In genomic region chr16:31879937-31880321, GRCh38 we compare ENCODE assay signal across 11 cellular contexts. TPM values are rescaled to one million over a fixed set of nuclear protein-coding genes. Genes with fewer than 3 reads are reported as not detected.
DNase-seq lines count a peak whose midpoint lies in the region; ATAC-seq and TF ChIP-seq lines count a peak whose summit lies in the region.
"Had no signal": no experiment of that assay in that cellular context is flagged by ENCODE, and none has a peak within 500 bp of the region (broad histone marks: within the 10 kb centered on the region; RNA-seq: fewer than 3 reads in every experiment).

No MANE protein-coding gene starts in this region.

- peaks cover 98% of the 10 kb centered on the region for H3K36me3 Mint-ChIP-seq in activated CD4-positive, alpha-beta memory T cell treated with anti-CD3 and anti-CD28 coated beads, Interleukin-2, amount 10 ng/mL, durations not matched to agents 7 days and 5 days (ENCODE audit: low read depth)
- H3K36me3 Mint-ChIP-seq in stimulated activated effector memory CD8-positive, alpha-beta T cell treated with anti-CD3 and anti-CD28 coated beads, Interleukin-12 subunit alpha, Interleukin-12 subunit beta, amount 100 ng/mL, for 72 hours = peaks cover 100% of the 10 kb centered on the region

- CTCF ChIA-PET in HEK293 (lab: Yijun Ruan, JAX) = no interaction called here
- CTCF ChIA-PET in activated CD4-positive, alpha-beta memory T cell treated with anti-CD3 and anti-CD28 coated beads, Interleukin-2, amount 10 ng/mL, durations not matched to agents 7 days and 5 days (lab: Charles Lee) = interaction anchor here (0.8 kb wide), 1 partner anchor 11 kb away, joined by 3 read pairs; no protein-coding TSS in a partner anchor

- TF ChIP-seq POLR2A in esophagus squamous epithelium (IDR thresholded peaks at IDR 0.05) (no peak), GM18505 (IDR thresholded peaks at IDR 0.05; ENCODE audit: borderline replicate concordance, extremely low read depth, insufficient read depth, insufficient read length) (no peak)

- ATAC-seq in stimulated activated effector memory CD8-positive, alpha-beta T cell treated with anti-CD3 and anti-CD28 coated beads, Interleukin-12 subunit alpha, Interleukin-12 subunit beta, amount 100 ng/mL, for 72 hours = no peak
- ATAC-seq in HG03045 (IDR thresholded peaks at IDR 0.05; ENCODE audit: unreplicated experiment) = no peak
- ATAC-seq in GM18505 (IDR thresholded peaks at IDR 0.05; ENCODE audit: unreplicated experiment) = no peak
- ATAC-seq in GM21529 (IDR thresholded peaks at IDR 0.05; ENCODE audit: unreplicated experiment) = no peak

- H3K9me3 ChIP-seq in HEK293 (ENCODE audit: control insufficient read depth, insufficient read depth, low read depth, low read length) (no peaks in the 10 kb centered on the region), esophagus squamous epithelium (no peaks in the 10 kb centered on the region)

- no peaks in the 10 kb centered on the region for H3K27me3 ChIP-seq in esophagus squamous epithelium

- H3K9me3 Mint-ChIP-seq in activated CD4-positive, alpha-beta memory T cell treated with anti-CD3 and anti-CD28 coated beads, Interleukin-2, amount 10 ng/mL, durations not matched to agents 7 days and 5 days = peaks cover 45% of the 10 kb centered on the region
- H3K9me3 Mint-ChIP-seq in stimulated activated effector memory CD8-positive, alpha-beta T cell treated with anti-CD3 and anti-CD28 coated beads, Interleukin-12 subunit alpha, Interleukin-12 subunit beta, amount 100 ng/mL, for 72 hours = no peaks in the 10 kb centered on the region

- POLR2A ChIA-PET in HEK293 (lab: Yijun Ruan, JAX) = no interaction called here
- POLR2A ChIA-PET in activated CD4-positive, alpha-beta memory T cell treated with anti-CD3 and anti-CD28 coated beads, Interleukin-2, amount 10 ng/mL, durations not matched to agents 7 days and 5 days (lab: Charles Lee) = interaction anchor here (1.0 to 2.3 kb wide), 2 partner anchors 11 to 13 kb away, joined by 3 to 7 read pairs; no protein-coding TSS in a partner anchor

- H3K27me3 Mint-ChIP-seq in activated CD4-positive, alpha-beta memory T cell treated with anti-CD3 and anti-CD28 coated beads, Interleukin-2, amount 10 ng/mL, durations not matched to agents 7 days and 5 days = no peaks in the 10 kb centered on the region

- peak overlapping the region; percentile 78 for H3K27ac Mint-ChIP-seq in activated CD4-positive, alpha-beta memory T cell treated with anti-CD3 and anti-CD28 coated beads, Interleukin-2, amount 10 ng/mL, durations not matched to agents 7 days and 5 days
- peak overlapping the region; percentile 99 for H3K27ac Mint-ChIP-seq in stimulated activated effector memory CD8-positive, alpha-beta T cell treated with anti-CD3 and anti-CD28 coated beads, Interleukin-12 subunit alpha, Interleukin-12 subunit beta, amount 100 ng/mL, for 72 hours

- H3K4me3 Mint-ChIP-seq in activated CD4-positive, alpha-beta memory T cell treated with anti-CD3 and anti-CD28 coated beads, Interleukin-2, amount 10 ng/mL, durations not matched to agents 7 days and 5 days = peak overlapping the region; percentile 21
- H3K4me3 Mint-ChIP-seq in stimulated activated effector memory CD8-positive, alpha-beta T cell treated with anti-CD3 and anti-CD28 coated beads, Interleukin-12 subunit alpha, Interleukin-12 subunit beta, amount 100 ng/mL, for 72 hours = peak overlapping the region; percentile 84

- TF ChIP-seq CTCF in HEK293 (tag by site-specific recombination; IDR thresholded peaks at IDR 0.05) (no peak), esophagus squamous epithelium (IDR thresholded peaks at IDR 0.05) (no peak)

- 0 to 20% methylated on average over 1 of the region's 1 CpG for WGBS in esophagus squamous epithelium, 2 donors

- 0 out of 2 replicates have a peak overlapping the region, but pooled peaks have one; percentile 38 for H3K27ac ChIP-seq in HEK293 (ENCODE audit: extremely low read depth, low read depth, low read length)
- peak overlapping the region; percentile 39 to 74 (median 58) for H3K27ac ChIP-seq in esophagus squamous epithelium

- H3K4me1 ChIP-seq in HEK293 (ENCODE audit: control insufficient read depth, insufficient read depth, low read length) (peaks cover 25% of the 10 kb centered on the region), esophagus squamous epithelium (peaks cover 20 to 72% (median 49%) of the 10 kb centered on the region in 3 donors)

- intact Hi-C loops in esophagus squamous epithelium (cut with DNase I) = no loop called here

- H3K4me3 ChIP-seq in HEK293 (ENCODE audit: low read depth, low read length) (no peak overlapping the region), esophagus squamous epithelium (no peak overlapping the region)

- H3K36me3 ChIP-seq in HEK293 (ENCODE audit: control insufficient read depth in 2 of 2, insufficient read depth in 1 of 2, low read length in 2 of 2) (peaks cover 9 to 44% of the 10 kb centered on the region in 2 experiments), esophagus squamous epithelium (peaks cover under 1 to 45% (median 6%) of the 10 kb centered on the region in 3 donors)

- peaks cover 72% of the 10 kb centered on the region for H3K4me1 Mint-ChIP-seq in activated CD4-positive, alpha-beta memory T cell treated with anti-CD3 and anti-CD28 coated beads, Interleukin-2, amount 10 ng/mL, durations not matched to agents 7 days and 5 days
- H3K4me1 Mint-ChIP-seq in stimulated activated effector memory CD8-positive, alpha-beta T cell treated with anti-CD3 and anti-CD28 coated beads, Interleukin-12 subunit alpha, Interleukin-12 subunit beta, amount 100 ng/mL, for 72 hours = peaks cover 49% of the 10 kb centered on the region

- no peak for DNase-seq in activated CD4-positive, alpha-beta memory T cell treated with anti-CD3 and anti-CD28 coated beads, Interleukin-2, amount 10 ng/mL, durations not matched to agents 7 days and 5 days
- no peak for DNase-seq in esophagus squamous epithelium (lab: John Stamatoyannopoulos, UW)
- no peak for DNase-seq in stimulated activated effector memory CD8-positive, alpha-beta T cell treated with anti-CD3 and anti-CD28 coated beads, Interleukin-12 subunit alpha, Interleukin-12 subunit beta, amount 100 ng/mL, for 72 hours (ENCODE audit: low spot score in 2 of 2)
- no peak for DNase-seq in HPDE6-E6E7 (ENCODE audit: extremely low spot score)
- DNase-seq: cortex of kidney, DMS153, NCI-H1436 had no signal

TF ChIP-seq in HEK293, 187 proteins besides CTCF, POLR2A, EP300 and RAD21:
- no peak for TF ChIP-seq ZNF239 (tag by site-specific recombination; IDR thresholded peaks at IDR 0.05)
- TF ChIP-seq ZNF426 (tag by site-specific recombination; IDR thresholded peaks at IDR 0.05) = no peak
- TF ChIP-seq ZNF777 (tag by site-specific recombination; IDR thresholded peaks at IDR 0.05; ENCODE audit: borderline replicate concordance) = no peak
- no peak for TF ChIP-seq PRDM10 (tag by site-specific recombination; IDR thresholded peaks at IDR 0.05)

RNA-seq across cellular contexts. Expression of gene ZNF267, which starts 6.3 kb away (rescaled TPM):
- 10 to 100 TPM; 86.2 to 88.3 TPM for total RNA-seq in activated CD4-positive, alpha-beta memory T cell treated with anti-CD3 and anti-CD28 coated beads, Interleukin-2, amount 10 ng/mL, durations not matched to agents 7 days and 5 days
- total RNA-seq in esophagus squamous epithelium = 10 to 100 TPM in 3 of 4 donors, 1 to 10 TPM in 1; 9.9 to 14.7 (median 12.4) TPM

Comparison
In these comparisons a context has a peak if more than half of its experiments do, and no peak if none do; other contexts are left out.
1. RNA of gene ZNF267, which starts 6.3 kb away (total RNA-seq): 86.2 to 88.3 TPM in activated CD4-positive, alpha-beta memory T cell treated with anti-CD3 and anti-CD28 coated beads, Interleukin-2, amount 10 ng/mL, durations not matched to agents 7 days and 5 days; 9.9 to 14.7 TPM in esophagus squamous epithelium; every median in the first group is over 4 times any median in the second.